Comparison of ENCODE assay signal across 18 cellular contexts in genomic region chr22:36184433-36185035, GRCh38. TPM values are rescaled to one million over a fixed set of nuclear protein-coding genes. Genes with fewer than 3 reads are reported as not detected.
DNase-seq lines count a peak whose midpoint lies in the region; ATAC-seq and TF ChIP-seq lines count a peak whose summit lies in the region.
"Had no signal": no experiment of that assay in that cellular context is flagged by ENCODE, and none has a peak within 500 bp of the region (broad histone marks: within the 10 kb centered on the region; RNA-seq: fewer than 3 reads in every experiment).

No MANE protein-coding gene starts in this region.

- no TSS peak for BruUV-seq in PC-3 (replicated peaks; lab: Mats Ljungman, UMichigan)

- WGBS in GM23248 (ENCODE audit: low coverage in 1 of 2, low lambda C conversion rate in 2 of 2, missing lambda C conversion rate in 2 of 2), 2 experiments = 61 to 64% methylated on average over 10 of the region's 10 CpGs

- no peaks in the 10 kb centered on the region for H3K27me3 ChIP-seq in GM23248 (replicated peaks; ENCODE audit: insufficient read depth)
- H3K27me3 ChIP-seq in PC-3 (ENCODE audit: low read length) = no peaks in the 10 kb centered on the region
- H3K27me3 ChIP-seq: body of pancreas, testis had no signal

- H3K36me3 ChIP-seq in GM23248 (ENCODE audit: low read depth) (no peaks in the 10 kb centered on the region), PC-3 (ENCODE audit: low read depth, low read length) (no peaks in the 10 kb centered on the region)

- H3F3A ChIP-seq in GM23248 (ENCODE audit: insufficient read depth) (no peaks in the 10 kb centered on the region), PC-3 (ENCODE audit: low read length, unreplicated experiment) (no peaks in the 10 kb centered on the region)

- H3K4me3 ChIP-seq in GM23248 (no peak overlapping the region), PC-3 (ENCODE audit: low read length) (no peak overlapping the region)
- H3K4me3 ChIP-seq: body of pancreas, testis had no signal

- no peak overlapping the region for H3K27ac Mint-ChIP-seq in activated CD4-positive, alpha-beta memory T cell treated with anti-CD3 and anti-CD28 coated beads, Interleukin-2, amount 10 ng/mL, durations not matched to agents 7 days and 5 days
- H3K27ac Mint-ChIP-seq: activated T-helper 1 cell treated with anti-CD3 and anti-CD28 coated beads, Interleukin-12 subunit alpha, Interleukin-12 subunit beta, Interleukin-2, Interleukin-4 antibody, amounts not matched to agents 30 ng/mL and 10 ng/mL and 1 ng/mL, durations not matched to agents 14 hours and 24 hours and 36 hours; CD14-positive monocyte had no signal

- POLR2A ChIA-PET in PC-3 (lab: Charles Lee; ENCODE audit: unreplicated experiment) = no interaction called here
- POLR2A ChIA-PET in activated CD4-positive, alpha-beta memory T cell treated with anti-CD3 and anti-CD28 coated beads, Interleukin-2, amount 10 ng/mL, durations not matched to agents 7 days and 5 days (lab: Charles Lee) = no interaction called here

- H3K9me2 ChIP-seq in GM23248 (ENCODE audit: insufficient read depth) (no peaks in the 10 kb centered on the region), PC-3 (replicated peaks; ENCODE audit: low read length) (no peaks in the 10 kb centered on the region)

- peaks cover 9% of the 10 kb centered on the region for H3K27me3 Mint-ChIP-seq in activated CD4-positive, alpha-beta memory T cell treated with anti-CD3 and anti-CD28 coated beads, Interleukin-2, amount 10 ng/mL, durations not matched to agents 7 days and 5 days

- H3K9ac ChIP-seq in GM23248 (no peak overlapping the region), PC-3 (ENCODE audit: low read length) (no peak overlapping the region)

- intact Hi-C loops in posterior cingulate gyrus (cut with DNase I) (no loop called here), PC-3 (cut with micrococcal nuclease) (no loop called here)

- no peaks in the 10 kb centered on the region for H3K9me3 Mint-ChIP-seq in activated CD4-positive, alpha-beta memory T cell treated with anti-CD3 and anti-CD28 coated beads, Interleukin-2, amount 10 ng/mL, durations not matched to agents 7 days and 5 days
- H3K9me3 Mint-ChIP-seq: activated T-helper 1 cell treated with anti-CD3 and anti-CD28 coated beads, Interleukin-12 subunit alpha, Interleukin-12 subunit beta, Interleukin-2, Interleukin-4 antibody, amounts not matched to agents 30 ng/mL and 10 ng/mL and 1 ng/mL, durations not matched to agents 14 hours and 24 hours and 36 hours had no signal

- DNase-seq in GM23248 (peak; percentile 77), amygdala (lab: John Stamatoyannopoulos, UW) (peak in 41 of 56 donors; percentile 5 to 76 (median 37)), fibroblast of peridontal ligament (ENCODE audit: extremely low read depth) (peak; percentile 55), posterior cingulate gyrus (peak; percentile 24 to 92 (median 61)), PC-3 (no peak)
- no peak for DNase-seq in activated CD4-positive, alpha-beta memory T cell treated with anti-CD3 and anti-CD28 coated beads, Interleukin-2, amount 10 ng/mL, durations not matched to agents 7 days and 5 days
- DNase-seq: activated CD4-positive, alpha-beta T cell treated with anti-CD3 and anti-CD28 coated beads, Interleukin-2, amount 50 U/mL, for 1 hour; DMS79 treated with DMSO at 0.1 percent for 48 hours; effector memory CD4-positive, alpha-beta T cell; NCI-H2029 treated with DMSO at 0.1 percent for 48 hours; NCI-H82; Right ventricle myocardium superior; testis had no signal

- no peaks in the 10 kb centered on the region for H4K20me1 ChIP-seq in GM23248 (ENCODE audit: insufficient read depth)
- no peaks in the 10 kb centered on the region for H4K20me1 ChIP-seq in PC-3 (ENCODE audit: low read length)

- no peaks in the 10 kb centered on the region for H3K9me3 ChIP-seq in GM23248 (ENCODE audit: low read depth)
- H3K9me3 ChIP-seq in PC-3 (ENCODE audit: low read length) = no peaks in the 10 kb centered on the region
- H3K9me3 ChIP-seq: body of pancreas, testis had no signal

- H3K79me2 ChIP-seq in GM23248 (ENCODE audit: insufficient read depth) (no peaks in the 10 kb centered on the region), PC-3 (ENCODE audit: low read length) (no peaks in the 10 kb centered on the region)

- no peaks in the 10 kb centered on the region for H3K36me3 Mint-ChIP-seq in activated CD4-positive, alpha-beta memory T cell treated with anti-CD3 and anti-CD28 coated beads, Interleukin-2, amount 10 ng/mL, durations not matched to agents 7 days and 5 days (ENCODE audit: low read depth)
- H3K36me3 Mint-ChIP-seq: CD14-positive monocyte had no signal

- H3K27ac ChIP-seq in GM23248 (no peak overlapping the region), PC-3 (ENCODE audit: low read length) (no peak overlapping the region)
- H3K27ac ChIP-seq: body of pancreas, testis had no signal

- H3K4me1 ChIP-seq in GM23248 (ENCODE audit: insufficient read depth) (peaks cover 7% of the 10 kb centered on the region), PC-3 (ENCODE audit: insufficient read depth, low read length) (no peaks in the 10 kb centered on the region)
- H3K4me1 ChIP-seq: body of pancreas, testis had no signal

- ATAC-seq in PC-3 = no peak
- ATAC-seq in GM21825 (IDR thresholded peaks at IDR 0.05; ENCODE audit: unreplicated experiment) = no peak
- ATAC-seq: body of pancreas had no signal

- no peak for TF ChIP-seq CTCF in PC-3 (conservative IDR thresholded peaks at IDR 0.05; ENCODE audit: low read depth, low read length)

- peaks cover 2% of the 10 kb centered on the region for H3K4me1 Mint-ChIP-seq in activated CD4-positive, alpha-beta memory T cell treated with anti-CD3 and anti-CD28 coated beads, Interleukin-2, amount 10 ng/mL, durations not matched to agents 7 days and 5 days

- CTCF ChIA-PET in PC-3 (lab: Charles Lee) = no interaction called here
- CTCF ChIA-PET in activated CD4-positive, alpha-beta memory T cell treated with anti-CD3 and anti-CD28 coated beads, Interleukin-2, amount 10 ng/mL, durations not matched to agents 7 days and 5 days (lab: Charles Lee) = interaction anchor here (1.9 kb wide), 1 partner anchor 302 kb away, joined by 4 read pairs; no protein-coding TSS in a partner anchor

- no peak overlapping the region for H3K4me2 ChIP-seq in GM23248 (ENCODE audit: unreplicated experiment)
- H3K4me2 ChIP-seq in PC-3 (ENCODE audit: low read length) = no peak overlapping the region

- in situ Hi-C loops in GM23248 (cut with MboI) = loop anchor here (5.0 to 25.0 kb wide), 2 partner anchors 37 to 303 kb away; partner anchors contain the start of gene TXN2

- no peak overlapping the region for H3K4me3 Mint-ChIP-seq in activated CD4-positive, alpha-beta memory T cell treated with anti-CD3 and anti-CD28 coated beads, Interleukin-2, amount 10 ng/mL, durations not matched to agents 7 days and 5 days
- H3K4me3 Mint-ChIP-seq: activated T-helper 1 cell treated with anti-CD3 and anti-CD28 coated beads, Interleukin-12 subunit alpha, Interleukin-12 subunit beta, Interleukin-2, Interleukin-4 antibody, amounts not matched to agents 30 ng/mL and 10 ng/mL and 1 ng/mL, durations not matched to agents 14 hours and 24 hours and 36 hours; CD14-positive monocyte had no signal

- H2AFZ ChIP-seq in GM23248 (no peak overlapping the region), PC-3 (ENCODE audit: low read length) (no peak overlapping the region)

RNA-seq across cellular contexts. Expression of gene APOL4, which starts 17.1 kb away (rescaled TPM):
- not detected in 2 replicates for total RNA-seq in GM23248 (2014; rRNA removed; shearing (Covaris generic))
- 0.06 TPM in 1 of 2 replicates, not detected in the other for polyA plus RNA-seq in GM23248 (2016; fragmentation: Nextera tagmentation; extraction: Ambion mirVana)
- 0.04 TPM in 1 of 2 replicates, not detected in the other for total RNA-seq in PC-3 (2014; rRNA removed)
- 1 to 10 TPM; 7.5 to 7.6 TPM for total RNA-seq in activated CD4-positive, alpha-beta memory T cell treated with anti-CD3 and anti-CD28 coated beads, Interleukin-2, amount 10 ng/mL, durations not matched to agents 7 days and 5 days
- total RNA-seq: HT1080 had no signal

RNA-seq across cellular contexts. Expression of gene APOL3, which starts 24.0 kb away (rescaled TPM):
- 5.5 and 6.2 TPM in 2 replicates for total RNA-seq in GM23248 (2014; rRNA removed; shearing (Covaris generic))
- 3.4 and 4.0 TPM in 2 replicates for polyA plus RNA-seq in GM23248 (2016; fragmentation: Nextera tagmentation; extraction: Ambion mirVana)
- total RNA-seq in PC-3 (2014; rRNA removed) = 0.23 TPM in 1 of 2 replicates, not detected in the other
- total RNA-seq in activated CD4-positive, alpha-beta memory T cell treated with anti-CD3 and anti-CD28 coated beads, Interleukin-2, amount 10 ng/mL, durations not matched to agents 7 days and 5 days = 100 to 1,000 TPM; 119 to 121 TPM

RNA-seq across cellular contexts. Expression of gene APOL2, which starts 54.8 kb away (rescaled TPM):
- total RNA-seq in GM23248 (2014; rRNA removed; shearing (Covaris generic)) = 37.7 and 43.8 TPM in 2 replicates
- polyA plus RNA-seq in GM23248 (2016; fragmentation: Nextera tagmentation; extraction: Ambion mirVana) = 28.4 and 31.6 TPM in 2 replicates
- 9.7 and 15.7 TPM in 2 replicates for total RNA-seq in PC-3 (2014; rRNA removed)
- 10 to 100 TPM; 82.3 to 83.0 TPM for total RNA-seq in activated CD4-positive, alpha-beta memory T cell treated with anti-CD3 and anti-CD28 coated beads, Interleukin-2, amount 10 ng/mL, durations not matched to agents 7 days and 5 days

Comparison
In these comparisons a context has a peak if more than half of its experiments do, and no peak if none do; other contexts are left out.
1. DNase-seq: peak in GM23248 (single experiment), amygdala (41 of 56), fibroblast of peridontal ligament (single experiment) and posterior cingulate gyrus (10 of 10); none in PC-3 (single experiment) and activated CD4-positive, alpha-beta memory T cell treated with anti-CD3 and anti-CD28 coated beads, Interleukin-2, amount 10 ng/mL, durations not matched to agents 7 days and 5 days (single experiment).
2. RNA of gene APOL3, which starts 24.0 kb away (total RNA-seq): 119 to 121 TPM in activated CD4-positive, alpha-beta memory T cell treated with anti-CD3 and anti-CD28 coated beads, Interleukin-2, amount 10 ng/mL, durations not matched to agents 7 days and 5 days; 5.5 to 6.2 TPM in GM23248 and 0.23 TPM in PC-3; every median in the first group is over 10 times any median in the second.